14 cellular contexts compared by ENCODE assay signal in the genomic region with DNA sequence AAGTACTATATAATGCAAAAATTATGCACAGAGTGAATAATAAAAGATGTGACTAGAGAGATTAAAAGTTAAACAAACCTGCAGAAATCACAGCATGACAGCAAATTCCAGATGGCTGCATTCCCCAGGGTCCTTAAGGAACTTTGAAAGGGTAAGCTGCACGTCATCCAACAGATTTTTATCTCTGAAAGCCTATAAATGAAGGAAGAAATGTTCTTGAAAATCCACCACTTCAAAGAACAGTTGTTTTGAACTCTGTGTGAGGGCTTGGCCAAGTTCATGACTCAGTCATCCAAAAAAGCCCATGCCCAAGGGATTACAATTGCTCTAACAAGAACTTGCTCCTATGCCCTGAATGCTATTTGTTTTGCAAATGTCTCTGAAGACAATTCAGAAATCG.
DNase-seq lines count a peak whose midpoint lies in the region; ATAC-seq, FAIRE-seq and TF ChIP-seq lines count a peak whose summit lies in the region.
"Had no signal": no experiment of that assay in that cellular context is flagged by ENCODE, and none has a peak within 500 bp of the region (broad histone marks: within the 10 kb centered on the region; RNA-seq: fewer than 3 reads in every experiment).

No MANE protein-coding gene starts in this region.

- DNase-seq in heart left ventricle (no peak), left cardiac atrium (no peak), SK-N-MC (ENCODE audit: low read depth, low spot score) (peak; percentile 96), hepatocyte (ENCODE audit: low spot score) (peak; percentile 4), aorta (no peak), GM12892 (ENCODE audit: insufficient read length) (no peak), erythroblast (lab: John Stamatoyannopoulos, UW) (no peak)
- DNase-seq: ACHN; activated CD4-positive, alpha-beta T cell treated with anti-CD3 and anti-CD28 coated beads for 48 hours; activated T-cell treated with anti-CD3 and anti-CD28 coated beads, Interleukin-2, amount 50 U/mL, for 4 hours; hippocampal formation; NCI-H187 treated with DMSO at 0.1 percent for 48 hours had no signal

- no peak overlapping the region for H3K9ac ChIP-seq in SK-N-MC (ENCODE audit: insufficient read length)

- ATAC-seq in heart left ventricle (peak in 3 of 4 donors; percentile 18 to 76 (median 61)), left cardiac atrium (no peak), aorta (ENCODE audit: low FRiP score) (peak; percentile 69), esophagus mucosa (no peak)
- ATAC-seq: activated T-cell treated with anti-CD3 and anti-CD28 coated beads, Interleukin-2, amount 50 U/mL, for 4 hours had no signal

- no peak for TF ChIP-seq POLR2A in heart left ventricle (IDR thresholded peaks at IDR 0.05)
- TF ChIP-seq POLR2A in GM12892 (IDR thresholded peaks at IDR 0.05; ENCODE audit: low read depth, low read length), result no peak
- TF ChIP-seq POLR2A in erythroblast (IDR thresholded peaks at IDR 0.05; ENCODE audit: low read length), result no peak

- H3K27me3 ChIP-seq in heart left ventricle, result no peaks in the 10 kb centered on the region
- H3K27me3 ChIP-seq in hepatocyte, result no peaks in the 10 kb centered on the region
- H3K27me3 ChIP-seq in aorta (ENCODE audit: control insufficient read depth in 1 of 2, insufficient read depth in 2 of 2, low read length in 1 of 2), result no peaks in the 10 kb centered on the region
- H3K27me3 ChIP-seq: breast epithelium had no signal

- intact Hi-C loops in heart left ventricle (cut with DNase I), result no loop called here
- intact Hi-C loops in left cardiac atrium (cut with DNase I), result no loop called here
- intact Hi-C loops in aorta (cut with DNase I), result no loop called here

- H3K4me2 ChIP-seq in hepatocyte, result no peak overlapping the region

- H3K4me1 ChIP-seq in heart left ventricle, result peaks cover 0 to 3% (median 0%) of the 10 kb centered on the region in 12 donors
- H3K4me1 ChIP-seq in hepatocyte (ENCODE audit: insufficient read depth), result no peaks in the 10 kb centered on the region
- no peaks in the 10 kb centered on the region for H3K4me1 ChIP-seq in aorta (ENCODE audit: control insufficient read depth in 1 of 2, insufficient read depth in 2 of 2, low read length in 2 of 2)

- H3K27ac ChIP-seq in heart left ventricle, result no peak overlapping the region
- H3K27ac ChIP-seq in SK-N-MC, result no peak overlapping the region
- no peak overlapping the region for H3K27ac ChIP-seq in hepatocyte
- no peak overlapping the region for H3K27ac ChIP-seq in aorta (ENCODE audit: low read depth in 1 of 2, low read length in 2 of 2)
- H3K27ac ChIP-seq: breast epithelium had no signal

- FAIRE-seq in GM12892 (lab: Jason Lieb, UNC), result no peak

- no peaks in the 10 kb centered on the region for H4K20me1 ChIP-seq in hepatocyte (ENCODE audit: insufficient read depth, poor library complexity, severe bottlenecking)

- TF ChIP-seq CTCF in heart left ventricle (IDR thresholded peaks at IDR 0.05) (no peak), hepatocyte (IDR thresholded peaks at IDR 0.05; ENCODE audit: poor library complexity) (no peak)

- H3K4me3 ChIP-seq in heart left ventricle (no peak overlapping the region), SK-N-MC (no peak overlapping the region), hepatocyte (no peak overlapping the region), aorta (ENCODE audit: low read length in 2 of 2) (no peak overlapping the region)
- H3K4me3 ChIP-seq: breast epithelium had no signal

- no peak overlapping the region for H2AFZ ChIP-seq in hepatocyte

- H3K9me3 ChIP-seq in heart left ventricle, result peaks cover 0 to 15% (median 1%) of the 10 kb centered on the region in 12 donors
- H3K9me3 ChIP-seq in SK-N-MC (ENCODE audit: low read depth, low read length), result peaks cover 5% of the 10 kb centered on the region; the same call in 1 of the 2 replicates
- peaks cover 6% of the 10 kb centered on the region for H3K9me3 ChIP-seq in hepatocyte (ENCODE audit: low read depth)
- H3K9me3 ChIP-seq in aorta (ENCODE audit: control insufficient read depth, low read length), result no peaks in the 10 kb centered on the region

- H3K9me2 ChIP-seq in hepatocyte (replicated peaks; ENCODE audit: insufficient read depth), result no peaks in the 10 kb centered on the region

- WGBS in heart left ventricle, 4 donors, result 20 to 46% (median 36%) methylated on average over 2 of the region's 2 CpGs
- WGBS in hepatocyte (ENCODE audit: low lambda C conversion rate, missing lambda C conversion rate), result 23% methylated on average over 2 of the region's 2 CpGs
- 2% methylated on average over 2 of the region's 2 CpGs for WGBS in aorta, 2 donors

- no peaks in the 10 kb centered on the region for H3K79me2 ChIP-seq in hepatocyte

- H3K36me3 ChIP-seq in heart left ventricle, result no peaks in the 10 kb centered on the region
- no peaks in the 10 kb centered on the region for H3K36me3 ChIP-seq in SK-N-MC (ENCODE audit: insufficient read depth, low read length)
- no peaks in the 10 kb centered on the region for H3K36me3 ChIP-seq in hepatocyte (replicated peaks; ENCODE audit: insufficient read depth, low read depth)
- H3K36me3 ChIP-seq in aorta (ENCODE audit: control insufficient read depth in 1 of 2, insufficient read depth in 2 of 2, low read length in 1 of 2), result no peaks in the 10 kb centered on the region
- H3K36me3 ChIP-seq: breast epithelium had no signal

Comparison
In these comparisons a context has a peak if more than half of its experiments do, and no peak if none do; other contexts are left out.
1. ATAC-seq: peak in heart left ventricle (3 of 4) and aorta (single experiment); none in left cardiac atrium (0 of 2) and esophagus mucosa (single experiment).
2. DNase-seq: peak in SK-N-MC (single experiment) and hepatocyte (single experiment); none in heart left ventricle (0 of 5), left cardiac atrium (single experiment), aorta (0 of 2), GM12892 (single experiment) and erythroblast (0 of 2).